Comparison of ENCODE assay signal across 1 cellular context in the genomic region with DNA sequence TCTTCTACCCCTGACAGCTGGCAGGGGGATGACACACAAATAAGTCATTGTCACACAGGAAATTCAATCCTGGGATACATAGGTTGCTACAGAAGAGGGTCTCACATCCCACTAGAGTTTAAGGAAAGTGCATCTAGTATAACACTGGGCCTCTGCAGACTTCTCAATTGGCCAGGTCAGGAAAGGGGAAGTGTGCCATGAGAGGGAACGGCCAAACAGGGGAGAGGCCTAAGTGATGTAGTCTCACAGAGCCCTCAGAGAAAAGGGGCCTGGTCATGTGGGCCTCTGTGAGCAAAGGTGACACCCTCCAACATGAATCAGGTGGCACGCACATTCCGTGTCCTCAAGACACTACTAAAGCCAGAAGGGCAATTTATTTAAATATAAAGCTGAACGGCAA.
TF ChIP-seq lines count a peak whose summit lies in the region.

No MANE protein-coding gene starts in this region.

TF ChIP-seq in GM12878, 131 proteins besides CTCF, POLR2A, EP300 and RAD21:
- peak; percentile 89 for TF ChIP-seq SPI1 (IDR thresholded peaks at IDR 0.05; ENCODE audit: borderline replicate concordance, insufficient read depth, low read depth, low read length)
- TF ChIP-seq FOS (IDR thresholded peaks at IDR 0.05; ENCODE audit: borderline replicate concordance, extremely low read depth, insufficient read length), result no peak
